ENCODE assay signal across 1 cellular context in genomic region chr16:4425378-4426020, GRCh38.
A peak's percentile ranks its signal among the peaks of the same experiment; 100 is the strongest.
TF ChIP-seq lines count a peak whose summit lies in the region.

Gene DNAJA3, plus strand, starts transcription at chr16:4425868. Its CDS starts 14 bp downstream, at chr16:4425882.

TF ChIP-seq in HEK293, 187 proteins besides CTCF, POLR2A, EP300 and RAD21 (continued from another document):
- TF ChIP-seq ZNF704 (tag by site-specific recombination; IDR thresholded peaks at IDR 0.05) (0 out of 2 replicates have a peak, but pooled peaks have one; percentile 74), OSR2 (tag by site-specific recombination; IDR thresholded peaks at IDR 0.05) (no peak), ZNF169 (tag by site-specific recombination; IDR thresholded peaks at IDR 0.05) (no peak), ZNF76 (tag by site-specific recombination; IDR thresholded peaks at IDR 0.05; ENCODE audit: borderline replicate concordance, low read depth) (peak; percentile 99), ZNF548 (tag by site-specific recombination; IDR thresholded peaks at IDR 0.05) (no peak), PRDM10 (tag by site-specific recombination; IDR thresholded peaks at IDR 0.05) (peak; percentile 91), ZNF48 (tag by site-specific recombination; IDR thresholded peaks at IDR 0.05) (no peak), ZNF274 (IDR thresholded peaks at IDR 0.05; ENCODE audit: low read length) (no peak), ZNF274 (tag by site-specific recombination; IDR thresholded peaks at IDR 0.05; ENCODE audit: borderline replicate concordance) (no peak), KLF8 (tag by site-specific recombination; IDR thresholded peaks at IDR 0.05) (no peak; the same call in 1 of the 2 replicates), ZNF175 (tag by site-specific recombination; IDR thresholded peaks at IDR 0.05) (no peak), ZNF133 (tag by site-specific recombination; IDR thresholded peaks at IDR 0.05) (no peak), ZNF747 (tag by site-specific recombination; IDR thresholded peaks at IDR 0.05) (no peak), ZFP37 (tag by site-specific recombination; IDR thresholded peaks at IDR 0.05) (no peak; the same call in 1 of the 2 replicates), ZBTB7A (tag by site-specific recombination; IDR thresholded peaks at IDR 0.05; ENCODE audit: low read depth) (peak; percentile 20; the same call in 1 of the 2 replicates), ZNF18 (tag by site-specific recombination; IDR thresholded peaks at IDR 0.05) (no peak), ZFHX2 (tag by site-specific recombination; conservative IDR thresholded peaks at IDR 0.05) (0 out of 2 replicates have a peak, but pooled peaks have one; percentile 22), ZNF664 (tag by site-specific recombination; IDR thresholded peaks at IDR 0.05) (no peak), ZNF558 (tag by site-specific recombination; IDR thresholded peaks at IDR 0.05) (0 out of 2 replicates have a peak, but pooled peaks have one; percentile 31), ZNF112 (tag by site-specific recombination; IDR thresholded peaks at IDR 0.05) (no peak), MEIS1 (CRISPR knock-in tag; IDR thresholded peaks at IDR 0.05; ENCODE audit: borderline replicate concordance) (no peak), ZNF692 (tag by site-specific recombination; IDR thresholded peaks at IDR 0.05) (peak; percentile 36; the same call in 1 of the 2 replicates), PBX3 (CRISPR knock-in tag; IDR thresholded peaks at IDR 0.05) (peak; percentile 94), GLIS1 (tag by site-specific recombination; IDR thresholded peaks at IDR 0.05) (no peak), ZNF324 (tag by site-specific recombination; IDR thresholded peaks at IDR 0.05) (peak; percentile 61), ZNF157 (tag by site-specific recombination; IDR thresholded peaks at IDR 0.05) (peak; percentile 7; the same call in 1 of the 2 replicates), ZBTB1 (tag by site-specific recombination; IDR thresholded peaks at IDR 0.05) (peak; percentile 69; the same call in 1 of the 2 replicates), KLF10 (tag by site-specific recombination; IDR thresholded peaks at IDR 0.05) (0 out of 2 replicates have a peak, but pooled peaks have one; percentile 55), ZNF843 (tag by site-specific recombination; IDR thresholded peaks at IDR 0.05) (peak; percentile 29; the same call in 1 of the 2 replicates), ZNF138 (tag by site-specific recombination; IDR thresholded peaks at IDR 0.05; ENCODE audit: borderline replicate concordance) (no peak), ZNF23 (tag by site-specific recombination; IDR thresholded peaks at IDR 0.05; ENCODE audit: borderline replicate concordance) (no peak), HIC1 (tag by site-specific recombination; IDR thresholded peaks at IDR 0.05) (no peak), PRDM1 (tag by site-specific recombination; IDR thresholded peaks at IDR 0.05) (no peak), ZNF561 (tag by site-specific recombination; IDR thresholded peaks at IDR 0.05; ENCODE audit: borderline replicate concordance) (0 out of 2 replicates have a peak, but pooled peaks have one; percentile 44), ZNF518A (tag by site-specific recombination; conservative IDR thresholded peaks at IDR 0.05; ENCODE audit: low read depth) (peak; percentile 46; the same call in 1 of the 2 replicates)
